ENCODE assay signal across 1 cellular context in the genomic region with DNA sequence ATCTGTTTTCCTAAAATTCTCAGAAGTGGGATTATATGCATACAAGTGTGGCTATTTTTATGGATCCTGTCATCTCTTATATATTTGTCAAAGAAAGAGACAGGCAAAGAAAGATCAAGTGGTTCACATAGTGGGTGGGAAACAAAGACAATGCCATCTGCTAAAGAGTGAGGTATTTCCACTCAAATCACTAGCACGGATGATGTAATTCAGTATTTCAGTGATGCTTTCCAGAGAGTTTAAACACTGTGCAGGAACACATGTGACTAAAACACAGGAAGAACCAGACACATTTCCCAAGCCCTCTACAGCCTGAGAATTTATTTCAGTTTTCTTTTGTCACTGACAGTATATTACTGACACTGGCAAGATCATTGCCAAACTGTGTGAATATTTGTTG.
TF ChIP-seq lines count a peak whose summit lies in the region.

No MANE protein-coding gene starts in this region.

TF ChIP-seq in GM23338, 12 proteins besides CTCF, POLR2A, EP300 and RAD21 (continued from another document):
- TF ChIP-seq REST (IDR thresholded peaks at IDR 0.05; ENCODE audit: unreplicated experiment) (no peak), ZNF114 (CRISPR knock-in tag; IDR thresholded peaks at IDR 0.05) (no peak), ZNF462 (CRISPR knock-in tag; IDR thresholded peaks at IDR 0.05) (no peak), POLR2AphosphoS5 (IDR thresholded peaks at IDR 0.05; ENCODE audit: low read depth) (no peak)
- TF ChIP-seq, protein P1, sequence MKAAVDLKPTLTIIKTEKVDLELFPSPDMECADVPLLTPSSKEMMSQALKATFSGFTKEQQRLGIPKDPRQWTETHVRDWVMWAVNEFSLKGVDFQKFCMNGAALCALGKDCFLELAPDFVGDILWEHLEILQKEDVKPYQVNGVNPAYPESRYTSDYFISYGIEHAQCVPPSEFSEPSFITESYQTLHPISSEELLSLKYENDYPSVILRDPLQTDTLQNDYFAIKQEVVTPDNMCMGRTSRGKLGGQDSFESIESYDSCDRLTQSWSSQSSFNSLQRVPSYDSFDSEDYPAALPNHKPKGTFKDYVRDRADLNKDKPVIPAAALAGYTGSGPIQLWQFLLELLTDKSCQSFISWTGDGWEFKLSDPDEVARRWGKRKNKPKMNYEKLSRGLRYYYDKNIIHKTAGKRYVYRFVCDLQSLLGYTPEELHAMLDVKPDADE (IDR thresholded peaks at IDR 0.05): no peak
